ENCODE assay signal across 7 cellular contexts in genomic region chr4:15729910-15730533, GRCh38. TPM values are rescaled to one million over a fixed set of nuclear protein-coding genes. Genes with fewer than 3 reads are reported as not detected.
DNase-seq lines count a peak whose midpoint lies in the region; ATAC-seq, FAIRE-seq and TF ChIP-seq lines count a peak whose summit lies in the region.

No MANE protein-coding gene starts in this region.

- no peaks in the 10 kb centered on the region for H3K4me1 ChIP-seq in RWPE2 (ENCODE audit: insufficient read depth, poor library complexity, severe bottlenecking)

- peak; percentile 37 for DNase-seq in D721Med (ENCODE audit: insufficient read length, low spot score)
- peak; percentile 47 for DNase-seq in HuH-7 (ENCODE audit: low spot score)
- no peak for DNase-seq in RWPE2 (ENCODE audit: low spot score)
- DNase-seq in dermis blood vessel endothelial cell: peak; percentile 68
- peak in 1 of 2 donors; percentile 34 for DNase-seq in memory B cell (ENCODE audit: low spot score in 2 of 2)
- DNase-seq in NCI-H524 treated with DMSO at 0.1 percent for 48 hours (lab: John Stamatoyannopoulos, UW): no peak

- H3K9me3 Mint-ChIP-seq in memory B cell: no peaks in the 10 kb centered on the region

- peak; percentile 58 for ATAC-seq in GM18858 (IDR thresholded peaks at IDR 0.05; ENCODE audit: unreplicated experiment)
- ATAC-seq in RWPE2 (ENCODE audit: low read depth): peak; percentile 42; the same call in 1 of the 3 replicates
- ATAC-seq in memory B cell (ENCODE audit: low read depth): peak; percentile 46

- peaks cover 2% of the 10 kb centered on the region for H3K4me1 Mint-ChIP-seq in memory B cell

- H3K27me3 Mint-ChIP-seq in memory B cell: peaks cover 12% of the 10 kb centered on the region

- no peaks in the 10 kb centered on the region for H3K9me3 ChIP-seq in RWPE2 (ENCODE audit: severe bottlenecking)

- H3K27ac Mint-ChIP-seq in memory B cell: no peak overlapping the region

- no peaks in the 10 kb centered on the region for H3K36me3 Mint-ChIP-seq in memory B cell

- FAIRE-seq in D721Med (lab: Jason Lieb, UNC): no peak

- H3K27ac ChIP-seq in RWPE2 (ENCODE audit: poor library complexity, severe bottlenecking): no peak overlapping the region

- no peaks in the 10 kb centered on the region for H3K36me3 ChIP-seq in RWPE2 (ENCODE audit: low read depth)

- H3K4me3 Mint-ChIP-seq in memory B cell: no peak overlapping the region

- TF ChIP-seq CTCF in D721Med (IDR thresholded peaks at IDR 0.05; ENCODE audit: insufficient read depth, missing control alignments) (peak; percentile 84), RWPE2 (IDR thresholded peaks at IDR 0.05; ENCODE audit: poor library complexity, severe bottlenecking) (peak; percentile 94)

- no peak overlapping the region for H3K4me3 ChIP-seq in RWPE2 (ENCODE audit: severe bottlenecking)

- no peaks in the 10 kb centered on the region for H3K27me3 ChIP-seq in RWPE2 (ENCODE audit: insufficient read depth, poor library complexity, severe bottlenecking)

RNA-seq across cellular contexts. Expression of gene BST1, which starts 27.2 kb away (rescaled TPM):
- total RNA-seq in dermis blood vessel endothelial cell: 41.0 and 49.0 TPM in 2 replicates

RNA-seq across cellular contexts. Expression of gene CD38, which starts 48.1 kb away (rescaled TPM):
- 9.4 and 22.0 TPM in 2 replicates for total RNA-seq in dermis blood vessel endothelial cell

RNA-seq across cellular contexts. Expression of gene FAM200B, which starts 48.4 kb away (rescaled TPM):
- total RNA-seq in dermis blood vessel endothelial cell: 33.0 and 44.6 TPM in 2 replicates

Comparison
In these comparisons a context has a peak if more than half of its experiments do, and no peak if none do; other contexts are left out.
1. DNase-seq: peak in D721Med (single experiment), HuH-7 (single experiment) and dermis blood vessel endothelial cell (single experiment); none in RWPE2 (single experiment) and NCI-H524 treated with DMSO at 0.1 percent for 48 hours (single experiment).
2. Peak in every context shown above with its lines, with median percentiles within 50 percentile points of each other: ATAC-seq.